ENCODE assay signal across 1 cellular context in the genomic region with DNA sequence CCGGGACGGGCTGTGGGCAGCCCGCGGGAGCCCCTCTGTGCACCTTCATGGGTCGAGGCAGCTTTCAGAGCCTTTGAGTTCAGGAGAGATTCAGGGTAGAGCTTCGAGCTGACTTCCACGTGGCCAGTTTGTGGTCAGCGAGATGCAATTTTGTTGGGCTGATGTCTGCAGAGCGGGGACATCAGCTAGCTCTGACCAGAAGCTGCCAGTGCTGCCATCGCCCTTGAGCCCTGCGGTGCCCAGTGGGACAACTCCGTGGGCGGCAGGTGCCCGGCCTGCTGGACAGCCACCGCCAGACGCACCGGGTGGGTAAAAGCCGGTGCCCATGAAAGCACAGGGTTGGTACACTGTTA.
TF ChIP-seq lines count a peak whose summit lies in the region.

No MANE protein-coding gene starts in this region.

TF ChIP-seq in K562, 482 proteins besides CTCF, POLR2A, EP300 and RAD21 (continued from another document and continues in another):
- TF ChIP-seq, protein P1, sequence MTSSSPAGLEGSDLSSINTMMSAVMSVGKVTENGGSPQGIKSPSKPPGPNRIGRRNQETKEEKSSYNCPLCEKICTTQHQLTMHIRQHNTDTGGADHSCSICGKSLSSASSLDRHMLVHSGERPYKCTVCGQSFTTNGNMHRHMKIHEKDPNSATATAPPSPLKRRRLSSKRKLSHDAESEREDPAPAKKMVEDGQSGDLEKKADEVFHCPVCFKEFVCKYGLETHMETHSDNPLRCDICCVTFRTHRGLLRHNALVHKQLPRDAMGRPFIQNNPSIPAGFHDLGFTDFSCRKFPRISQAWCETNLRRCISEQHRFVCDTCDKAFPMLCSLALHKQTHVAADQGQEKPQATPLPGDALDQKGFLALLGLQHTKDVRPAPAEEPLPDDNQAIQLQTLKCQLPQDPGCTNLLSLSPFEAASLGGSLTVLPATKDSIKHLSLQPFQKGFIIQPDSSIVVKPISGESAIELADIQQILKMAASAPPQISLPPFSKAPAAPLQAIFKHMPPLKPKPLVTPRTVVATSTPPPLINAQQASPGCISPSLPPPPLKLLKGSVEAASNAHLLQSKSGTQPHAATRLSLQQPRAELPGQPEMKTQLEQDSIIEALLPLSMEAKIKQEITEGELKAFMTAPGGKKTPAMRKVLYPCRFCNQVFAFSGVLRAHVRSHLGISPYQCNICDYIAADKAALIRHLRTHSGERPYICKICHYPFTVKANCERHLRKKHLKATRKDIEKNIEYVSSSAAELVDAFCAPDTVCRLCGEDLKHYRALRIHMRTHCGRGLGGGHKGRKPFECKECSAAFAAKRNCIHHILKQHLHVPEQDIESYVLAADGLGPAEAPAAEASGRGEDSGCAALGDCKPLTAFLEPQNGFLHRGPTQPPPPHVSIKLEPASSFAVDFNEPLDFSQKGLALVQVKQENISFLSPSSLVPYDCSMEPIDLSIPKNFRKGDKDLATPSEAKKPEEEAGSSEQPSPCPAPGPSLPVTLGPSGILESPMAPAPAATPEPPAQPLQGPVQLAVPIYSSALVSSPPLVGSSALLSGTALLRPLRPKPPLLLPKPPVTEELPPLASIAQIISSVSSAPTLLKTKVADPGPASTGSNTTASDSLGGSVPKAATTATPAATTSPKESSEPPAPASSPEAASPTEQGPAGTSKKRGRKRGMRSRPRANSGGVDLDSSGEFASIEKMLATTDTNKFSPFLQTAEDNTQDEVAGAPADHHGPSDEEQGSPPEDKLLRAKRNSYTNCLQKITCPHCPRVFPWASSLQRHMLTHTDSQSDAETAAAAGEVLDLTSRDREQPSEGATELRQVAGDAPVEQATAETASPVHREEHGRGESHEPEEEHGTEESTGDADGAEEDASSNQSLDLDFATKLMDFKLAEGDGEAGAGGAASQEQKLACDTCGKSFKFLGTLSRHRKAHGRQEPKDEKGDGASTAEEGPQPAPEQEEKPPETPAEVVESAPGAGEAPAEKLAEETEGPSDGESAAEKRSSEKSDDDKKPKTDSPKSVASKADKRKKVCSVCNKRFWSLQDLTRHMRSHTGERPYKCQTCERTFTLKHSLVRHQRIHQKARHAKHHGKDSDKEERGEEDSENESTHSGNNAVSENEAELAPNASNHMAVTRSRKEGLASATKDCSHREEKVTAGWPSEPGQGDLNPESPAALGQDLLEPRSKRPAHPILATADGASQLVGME (CRISPR knock-in tag; IDR thresholded peaks at IDR 0.05), result no peak
- TF ChIP-seq SP1 (CRISPR knock-in tag; IDR thresholded peaks at IDR 0.05) (no peak), PHB (CRISPR knock-in tag; IDR thresholded peaks at IDR 0.05) (0 out of 2 replicates have a peak, but pooled peaks have one; percentile 63), ZFX (CRISPR knock-in tag; IDR thresholded peaks at IDR 0.05) (no peak), ZNF589 (CRISPR knock-in tag; IDR thresholded peaks at IDR 0.05; ENCODE audit: low read depth) (peak; percentile 61; the same call in 1 of the 2 replicates), SAP30 (IDR thresholded peaks at IDR 0.05; ENCODE audit: borderline replicate concordance, insufficient read depth, low read depth, low read length, poor library complexity, severe bottlenecking) (no peak), NFRKB (IDR thresholded peaks at IDR 0.05; ENCODE audit: low read depth) (peak; percentile 62; the same call in 1 of the 2 replicates), RBM15 (IDR thresholded peaks at IDR 0.05; ENCODE audit: insufficient read depth, low read length) (no peak), SRF (CRISPR knock-in tag; IDR thresholded peaks at IDR 0.05) (no peak), SREBF1 (IDR thresholded peaks at IDR 0.05; ENCODE audit: borderline replicate concordance, low read depth, low read length) (no peak), ZNF57 (CRISPR knock-in tag; IDR thresholded peaks at IDR 0.05) (no peak), RHOXF2B (CRISPR knock-in tag; conservative IDR thresholded peaks at IDR 0.05) (no peak), IRF2 (CRISPR knock-in tag; IDR thresholded peaks at IDR 0.05) (no peak), BRCA1 (IDR thresholded peaks at IDR 0.05) (no peak), BRCA1 (CRISPR knock-in tag; IDR thresholded peaks at IDR 0.05) (no peak), RBM34 (IDR thresholded peaks at IDR 0.05; ENCODE audit: borderline replicate concordance, insufficient read depth, low read length) (no peak), NELFE (IDR thresholded peaks at IDR 0.05; ENCODE audit: insufficient read depth, insufficient read length) (no peak), CBX3 (IDR thresholded peaks at IDR 0.05; ENCODE audit: borderline replicate concordance in 1 of 2, low read length in 2 of 2) (no peak), ZNF583 (CRISPR knock-in tag; IDR thresholded peaks at IDR 0.05) (0 out of 2 replicates have a peak, but pooled peaks have one; percentile 7), ZFP30 (CRISPR knock-in tag; IDR thresholded peaks at IDR 0.05; ENCODE audit: borderline replicate concordance) (no peak), CXXC5 (CRISPR knock-in tag; IDR thresholded peaks at IDR 0.05) (peak; percentile 5; the same call in 1 of the 2 replicates), TOE1 (IDR thresholded peaks at IDR 0.05; ENCODE audit: borderline replicate concordance) (no peak; the same call in 1 of the 2 replicates), TOE1 (CRISPR knock-in tag; IDR thresholded peaks at IDR 0.05; ENCODE audit: borderline replicate concordance, low read depth) (no peak), DMBX1 (CRISPR knock-in tag; IDR thresholded peaks at IDR 0.05; ENCODE audit: borderline replicate concordance) (peak; percentile 34; the same call in 1 of the 2 replicates), BRD9 (IDR thresholded peaks at IDR 0.05; ENCODE audit: low read depth, partially characterized antibody) (no peak), ZNF24 (IDR thresholded peaks at IDR 0.05) (no peak), KHSRP (IDR thresholded peaks at IDR 0.05) (no peak)
- TF ChIP-seq, protein P2, sequence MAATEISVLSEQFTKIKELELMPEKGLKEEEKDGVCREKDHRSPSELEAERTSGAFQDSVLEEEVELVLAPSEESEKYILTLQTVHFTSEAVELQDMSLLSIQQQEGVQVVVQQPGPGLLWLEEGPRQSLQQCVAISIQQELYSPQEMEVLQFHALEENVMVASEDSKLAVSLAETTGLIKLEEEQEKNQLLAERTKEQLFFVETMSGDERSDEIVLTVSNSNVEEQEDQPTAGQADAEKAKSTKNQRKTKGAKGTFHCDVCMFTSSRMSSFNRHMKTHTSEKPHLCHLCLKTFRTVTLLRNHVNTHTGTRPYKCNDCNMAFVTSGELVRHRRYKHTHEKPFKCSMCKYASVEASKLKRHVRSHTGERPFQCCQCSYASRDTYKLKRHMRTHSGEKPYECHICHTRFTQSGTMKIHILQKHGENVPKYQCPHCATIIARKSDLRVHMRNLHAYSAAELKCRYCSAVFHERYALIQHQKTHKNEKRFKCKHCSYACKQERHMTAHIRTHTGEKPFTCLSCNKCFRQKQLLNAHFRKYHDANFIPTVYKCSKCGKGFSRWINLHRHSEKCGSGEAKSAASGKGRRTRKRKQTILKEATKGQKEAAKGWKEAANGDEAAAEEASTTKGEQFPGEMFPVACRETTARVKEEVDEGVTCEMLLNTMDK (IDR thresholded peaks at IDR 0.05; ENCODE audit: borderline replicate concordance, insufficient read depth, low read depth, low read length, poor library complexity, severe bottlenecking), result no peak
- TF ChIP-seq, protein P3, sequence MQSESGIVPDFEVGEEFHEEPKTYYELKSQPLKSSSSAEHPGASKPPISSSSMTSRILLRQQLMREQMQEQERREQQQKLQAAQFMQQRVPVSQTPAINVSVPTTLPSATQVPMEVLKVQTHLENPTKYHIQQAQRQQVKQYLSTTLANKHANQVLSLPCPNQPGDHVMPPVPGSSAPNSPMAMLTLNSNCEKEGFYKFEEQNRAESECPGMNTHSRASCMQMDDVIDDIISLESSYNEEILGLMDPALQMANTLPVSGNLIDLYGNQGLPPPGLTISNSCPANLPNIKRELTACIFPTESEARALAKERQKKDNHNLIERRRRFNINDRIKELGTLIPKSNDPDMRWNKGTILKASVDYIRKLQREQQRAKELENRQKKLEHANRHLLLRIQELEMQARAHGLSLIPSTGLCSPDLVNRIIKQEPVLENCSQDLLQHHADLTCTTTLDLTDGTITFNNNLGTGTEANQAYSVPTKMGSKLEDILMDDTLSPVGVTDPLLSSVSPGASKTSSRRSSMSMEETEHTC (IDR thresholded peaks at IDR 0.05), result no peak
- TF ChIP-seq, protein P4, sequence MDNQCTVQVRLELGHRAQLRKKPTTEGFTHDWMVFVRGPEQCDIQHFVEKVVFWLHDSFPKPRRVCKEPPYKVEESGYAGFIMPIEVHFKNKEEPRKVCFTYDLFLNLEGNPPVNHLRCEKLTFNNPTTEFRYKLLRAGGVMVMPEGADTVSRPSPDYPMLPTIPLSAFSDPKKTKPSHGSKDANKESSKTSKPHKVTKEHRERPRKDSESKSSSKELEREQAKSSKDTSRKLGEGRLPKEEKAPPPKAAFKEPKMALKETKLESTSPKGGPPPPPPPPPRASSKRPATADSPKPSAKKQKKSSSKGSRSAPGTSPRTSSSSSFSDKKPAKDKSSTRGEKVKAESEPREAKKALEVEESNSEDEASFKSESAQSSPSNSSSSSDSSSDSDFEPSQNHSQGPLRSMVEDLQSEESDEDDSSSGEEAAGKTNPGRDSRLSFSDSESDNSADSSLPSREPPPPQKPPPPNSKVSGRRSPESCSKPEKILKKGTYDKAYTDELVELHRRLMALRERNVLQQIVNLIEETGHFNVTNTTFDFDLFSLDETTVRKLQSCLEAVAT (IDR thresholded peaks at IDR 0.05), result no peak; a peak in 1 of 4 replicates
- TF ChIP-seq, protein P5, sequence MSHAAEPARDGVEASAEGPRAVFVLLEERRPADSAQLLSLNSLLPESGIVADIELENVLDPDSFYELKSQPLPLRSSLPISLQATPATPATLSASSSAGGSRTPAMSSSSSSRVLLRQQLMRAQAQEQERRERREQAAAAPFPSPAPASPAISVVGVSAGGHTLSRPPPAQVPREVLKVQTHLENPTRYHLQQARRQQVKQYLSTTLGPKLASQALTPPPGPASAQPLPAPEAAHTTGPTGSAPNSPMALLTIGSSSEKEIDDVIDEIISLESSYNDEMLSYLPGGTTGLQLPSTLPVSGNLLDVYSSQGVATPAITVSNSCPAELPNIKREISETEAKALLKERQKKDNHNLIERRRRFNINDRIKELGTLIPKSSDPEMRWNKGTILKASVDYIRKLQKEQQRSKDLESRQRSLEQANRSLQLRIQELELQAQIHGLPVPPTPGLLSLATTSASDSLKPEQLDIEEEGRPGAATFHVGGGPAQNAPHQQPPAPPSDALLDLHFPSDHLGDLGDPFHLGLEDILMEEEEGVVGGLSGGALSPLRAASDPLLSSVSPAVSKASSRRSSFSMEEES (CRISPR knock-in tag; IDR thresholded peaks at IDR 0.05), result no peak
- TF ChIP-seq, protein P6, sequence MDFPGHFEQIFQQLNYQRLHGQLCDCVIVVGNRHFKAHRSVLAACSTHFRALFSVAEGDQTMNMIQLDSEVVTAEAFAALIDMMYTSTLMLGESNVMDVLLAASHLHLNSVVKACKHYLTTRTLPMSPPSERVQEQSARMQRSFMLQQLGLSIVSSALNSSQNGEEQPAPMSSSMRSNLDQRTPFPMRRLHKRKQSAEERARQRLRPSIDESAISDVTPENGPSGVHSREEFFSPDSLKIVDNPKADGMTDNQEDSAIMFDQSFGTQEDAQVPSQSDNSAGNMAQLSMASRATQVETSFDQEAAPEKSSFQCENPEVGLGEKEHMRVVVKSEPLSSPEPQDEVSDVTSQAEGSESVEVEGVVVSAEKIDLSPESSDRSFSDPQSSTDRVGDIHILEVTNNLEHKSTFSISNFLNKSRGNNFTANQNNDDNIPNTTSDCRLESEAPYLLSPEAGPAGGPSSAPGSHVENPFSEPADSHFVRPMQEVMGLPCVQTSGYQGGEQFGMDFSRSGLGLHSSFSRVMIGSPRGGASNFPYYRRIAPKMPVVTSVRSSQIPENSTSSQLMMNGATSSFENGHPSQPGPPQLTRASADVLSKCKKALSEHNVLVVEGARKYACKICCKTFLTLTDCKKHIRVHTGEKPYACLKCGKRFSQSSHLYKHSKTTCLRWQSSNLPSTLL (IDR thresholded peaks at IDR 0.05), result no peak
- TF ChIP-seq, protein P7, sequence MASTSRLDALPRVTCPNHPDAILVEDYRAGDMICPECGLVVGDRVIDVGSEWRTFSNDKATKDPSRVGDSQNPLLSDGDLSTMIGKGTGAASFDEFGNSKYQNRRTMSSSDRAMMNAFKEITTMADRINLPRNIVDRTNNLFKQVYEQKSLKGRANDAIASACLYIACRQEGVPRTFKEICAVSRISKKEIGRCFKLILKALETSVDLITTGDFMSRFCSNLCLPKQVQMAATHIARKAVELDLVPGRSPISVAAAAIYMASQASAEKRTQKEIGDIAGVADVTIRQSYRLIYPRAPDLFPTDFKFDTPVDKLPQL (IDR thresholded peaks at IDR 0.05; ENCODE audit: extremely low read depth, insufficient read length), result no peak
- TF ChIP-seq, protein P8, sequence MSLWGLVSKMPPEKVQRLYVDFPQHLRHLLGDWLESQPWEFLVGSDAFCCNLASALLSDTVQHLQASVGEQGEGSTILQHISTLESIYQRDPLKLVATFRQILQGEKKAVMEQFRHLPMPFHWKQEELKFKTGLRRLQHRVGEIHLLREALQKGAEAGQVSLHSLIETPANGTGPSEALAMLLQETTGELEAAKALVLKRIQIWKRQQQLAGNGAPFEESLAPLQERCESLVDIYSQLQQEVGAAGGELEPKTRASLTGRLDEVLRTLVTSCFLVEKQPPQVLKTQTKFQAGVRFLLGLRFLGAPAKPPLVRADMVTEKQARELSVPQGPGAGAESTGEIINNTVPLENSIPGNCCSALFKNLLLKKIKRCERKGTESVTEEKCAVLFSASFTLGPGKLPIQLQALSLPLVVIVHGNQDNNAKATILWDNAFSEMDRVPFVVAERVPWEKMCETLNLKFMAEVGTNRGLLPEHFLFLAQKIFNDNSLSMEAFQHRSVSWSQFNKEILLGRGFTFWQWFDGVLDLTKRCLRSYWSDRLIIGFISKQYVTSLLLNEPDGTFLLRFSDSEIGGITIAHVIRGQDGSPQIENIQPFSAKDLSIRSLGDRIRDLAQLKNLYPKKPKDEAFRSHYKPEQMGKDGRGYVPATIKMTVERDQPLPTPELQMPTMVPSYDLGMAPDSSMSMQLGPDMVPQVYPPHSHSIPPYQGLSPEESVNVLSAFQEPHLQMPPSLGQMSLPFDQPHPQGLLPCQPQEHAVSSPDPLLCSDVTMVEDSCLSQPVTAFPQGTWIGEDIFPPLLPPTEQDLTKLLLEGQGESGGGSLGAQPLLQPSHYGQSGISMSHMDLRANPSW (CRISPR knock-in tag; IDR thresholded peaks at IDR 0.05), result no peak
- TF ChIP-seq, protein P9, sequence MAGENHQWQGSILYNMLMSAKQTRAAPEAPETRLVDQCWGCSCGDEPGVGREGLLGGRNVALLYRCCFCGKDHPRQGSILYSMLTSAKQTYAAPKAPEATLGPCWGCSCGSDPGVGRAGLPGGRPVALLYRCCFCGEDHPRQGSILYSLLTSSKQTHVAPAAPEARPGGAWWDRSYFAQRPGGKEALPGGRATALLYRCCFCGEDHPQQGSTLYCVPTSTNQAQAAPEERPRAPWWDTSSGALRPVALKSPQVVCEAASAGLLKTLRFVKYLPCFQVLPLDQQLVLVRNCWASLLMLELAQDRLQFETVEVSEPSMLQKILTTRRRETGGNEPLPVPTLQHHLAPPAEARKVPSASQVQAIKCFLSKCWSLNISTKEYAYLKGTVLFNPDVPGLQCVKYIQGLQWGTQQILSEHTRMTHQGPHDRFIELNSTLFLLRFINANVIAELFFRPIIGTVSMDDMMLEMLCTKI (IDR thresholded peaks at IDR 0.05; ENCODE audit: partially characterized antibody), result no peak
- TF ChIP-seq, protein P10, sequence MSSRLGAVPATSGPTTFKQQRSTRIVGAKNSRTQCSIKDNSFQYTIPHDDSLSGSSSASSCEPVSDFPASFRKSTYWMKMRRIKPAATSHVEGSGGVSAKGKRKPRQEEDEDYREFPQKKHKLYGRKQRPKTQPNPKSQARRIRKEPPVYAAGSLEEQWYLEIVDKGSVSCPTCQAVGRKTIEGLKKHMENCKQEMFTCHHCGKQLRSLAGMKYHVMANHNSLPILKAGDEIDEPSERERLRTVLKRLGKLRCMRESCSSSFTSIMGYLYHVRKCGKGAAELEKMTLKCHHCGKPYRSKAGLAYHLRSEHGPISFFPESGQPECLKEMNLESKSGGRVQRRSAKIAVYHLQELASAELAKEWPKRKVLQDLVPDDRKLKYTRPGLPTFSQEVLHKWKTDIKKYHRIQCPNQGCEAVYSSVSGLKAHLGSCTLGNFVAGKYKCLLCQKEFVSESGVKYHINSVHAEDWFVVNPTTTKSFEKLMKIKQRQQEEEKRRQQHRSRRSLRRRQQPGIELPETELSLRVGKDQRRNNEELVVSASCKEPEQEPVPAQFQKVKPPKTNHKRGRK (tag; IDR thresholded peaks at IDR 0.05), result no peak
